Comparison of ENCODE assay signal across 8 cellular contexts in genomic region chr22:39773976-39774539, GRCh38.
DNase-seq lines count a peak whose midpoint lies in the region; ATAC-seq and TF ChIP-seq lines count a peak whose summit lies in the region.

No MANE protein-coding gene starts in this region.

- H3K4me1 Mint-ChIP-seq in activated CD4-positive, alpha-beta T cell treated with anti-CD3 and anti-CD28 coated beads, Interleukin-2, amount 10 ng/mL, durations not matched to agents 7 days and 5 days: peaks cover 50% of the 10 kb centered on the region
- peaks cover 13% of the 10 kb centered on the region for H3K4me1 Mint-ChIP-seq in mesothelial cell of epicardium

- TF ChIP-seq EP300 in ovary (IDR thresholded peaks at IDR 0.05): no peak

- no peaks in the 10 kb centered on the region for H3K27me3 ChIP-seq in ovary

- no peaks in the 10 kb centered on the region for H3K4me1 ChIP-seq in ovary (ENCODE audit: insufficient read depth)

- CTCF ChIA-PET in GM10248 (lab: Yijun Ruan, JAX): interaction anchor here (0.8 to 1.7 kb wide), 3 partner anchors 14 to 32 kb away, joined by 3 to 5 read pairs (median 3); no protein-coding TSS in a partner anchor
- CTCF ChIA-PET in activated CD4-positive, alpha-beta T cell treated with anti-CD3 and anti-CD28 coated beads, Interleukin-2, amount 10 ng/mL, durations not matched to agents 7 days and 5 days (lab: Charles Lee): interaction anchor here (0.6 to 1.2 kb wide), 10 partner anchors 11 to 215 kb away, joined by 3 to 5 read pairs (median 3); no protein-coding TSS in a partner anchor

- POLR2A ChIA-PET in GM10248 (lab: Yijun Ruan, JAX): no interaction called here
- POLR2A ChIA-PET in activated CD4-positive, alpha-beta T cell treated with anti-CD3 and anti-CD28 coated beads, Interleukin-2, amount 10 ng/mL, durations not matched to agents 7 days and 5 days (lab: Charles Lee): interaction anchor here (0.5 kb wide), 1 partner anchor 60 kb away, joined by 3 read pairs; no protein-coding TSS in a partner anchor

- H3K27ac ChIP-seq in ovary: no peak overlapping the region

- H3K9me3 ChIP-seq in ovary: no peaks in the 10 kb centered on the region

- peak; percentile 70 for ATAC-seq in HG02885 (IDR thresholded peaks at IDR 0.05; ENCODE audit: poor library complexity, unreplicated experiment)
- no peak for ATAC-seq in GM19463 (IDR thresholded peaks at IDR 0.05; ENCODE audit: unreplicated experiment)

- WGBS in ovary, 3 donors: 28 to 37% (median 28%) methylated on average over 4 of the region's 4 CpGs

- peak overlapping the region; percentile 29 for H3K4me3 Mint-ChIP-seq in activated CD4-positive, alpha-beta T cell treated with anti-CD3 and anti-CD28 coated beads, Interleukin-2, amount 10 ng/mL, durations not matched to agents 7 days and 5 days
- no peak overlapping the region for H3K4me3 Mint-ChIP-seq in mesothelial cell of epicardium

- H3K36me3 Mint-ChIP-seq in activated CD4-positive, alpha-beta T cell treated with anti-CD3 and anti-CD28 coated beads, Interleukin-2, amount 10 ng/mL, durations not matched to agents 7 days and 5 days (ENCODE audit: low read depth): peaks cover 14% of the 10 kb centered on the region
- no peaks in the 10 kb centered on the region for H3K36me3 Mint-ChIP-seq in mesothelial cell of epicardium

- H3K27ac Mint-ChIP-seq in activated CD4-positive, alpha-beta T cell treated with anti-CD3 and anti-CD28 coated beads, Interleukin-2, amount 10 ng/mL, durations not matched to agents 7 days and 5 days: peak overlapping the region; percentile 85
- H3K27ac Mint-ChIP-seq in mesothelial cell of epicardium: peak overlapping the region; percentile 3

- H3K27me3 Mint-ChIP-seq in activated CD4-positive, alpha-beta T cell treated with anti-CD3 and anti-CD28 coated beads, Interleukin-2, amount 10 ng/mL, durations not matched to agents 7 days and 5 days: peaks cover 2% of the 10 kb centered on the region
- peaks cover 15% of the 10 kb centered on the region for H3K27me3 Mint-ChIP-seq in mesothelial cell of epicardium (ENCODE audit: low read depth)

- TF ChIP-seq POLR2A in ovary (IDR thresholded peaks at IDR 0.05): no peak

- TF ChIP-seq CTCF in GM10248 (IDR thresholded peaks at IDR 0.05; ENCODE audit: control extremely low read depth, extremely low read depth, low read depth, missing control alignments) (no peak), mesothelial cell of epicardium (IDR thresholded peaks at IDR 0.05; ENCODE audit: unreplicated experiment) (no peak), ovary (IDR thresholded peaks at IDR 0.05) (no peak)

- H3K36me3 ChIP-seq in ovary: no peaks in the 10 kb centered on the region

- DNase-seq in GM10248 (ENCODE audit: extremely low spot score) (peak; percentile 57), mesothelial cell of epicardium (ENCODE audit: low spot score in 2 of 2, unreplicated experiment in 2 of 2) (no peak), DMS153 (lab: John Stamatoyannopoulos, UW) (no peak), NCI-H748 (lab: John Stamatoyannopoulos, UW; ENCODE audit: unreplicated experiment) (no peak), ovary (no peak)
- peak; percentile 82 for DNase-seq in activated CD4-positive, alpha-beta T cell treated with anti-CD3 and anti-CD28 coated beads, Interleukin-2, amount 10 ng/mL, durations not matched to agents 7 days and 5 days

- peaks cover 18% of the 10 kb centered on the region for H3K9me3 Mint-ChIP-seq in activated CD4-positive, alpha-beta T cell treated with anti-CD3 and anti-CD28 coated beads, Interleukin-2, amount 10 ng/mL, durations not matched to agents 7 days and 5 days
- peaks cover 7% of the 10 kb centered on the region for H3K9me3 Mint-ChIP-seq in mesothelial cell of epicardium

- intact Hi-C loops in ovary (cut with DNase I): no loop called here

- H3K4me3 ChIP-seq in ovary: no peak overlapping the region

Comparison
In these comparisons a context has a peak if more than half of its experiments do, and no peak if none do; other contexts are left out.
1. DNase-seq: peak in GM10248 (single experiment) and activated CD4-positive, alpha-beta T cell treated with anti-CD3 and anti-CD28 coated beads, Interleukin-2, amount 10 ng/mL, durations not matched to agents 7 days and 5 days (single experiment); none in mesothelial cell of epicardium (0 of 2), DMS153 (single experiment), NCI-H748 (single experiment) and ovary (0 of 5).